1 cellular context compared by ENCODE assay signal in genomic region chr18:35526476-35527120, GRCh38.
TF ChIP-seq lines count a peak whose summit lies in the region.

No MANE protein-coding gene starts in this region.

TF ChIP-seq in GM23338, 12 proteins besides CTCF, POLR2A, EP300 and RAD21 (continued from another document):
- no peak for TF ChIP-seq ZNF462 (CRISPR knock-in tag; IDR thresholded peaks at IDR 0.05)
- TF ChIP-seq NANOG (IDR thresholded peaks at IDR 0.05; ENCODE audit: borderline replicate concordance): no peak
- TF ChIP-seq JUNB (IDR thresholded peaks at IDR 0.05; ENCODE audit: unreplicated experiment): no peak
- no peak for TF ChIP-seq ZNF114 (CRISPR knock-in tag; IDR thresholded peaks at IDR 0.05)
- no peak for TF ChIP-seq STAT1 (IDR thresholded peaks at IDR 0.05; ENCODE audit: unreplicated experiment)
- no peak for TF ChIP-seq EZH2phosphoT487 (IDR thresholded peaks at IDR 0.05; ENCODE audit: unreplicated experiment)
- no peak for TF ChIP-seq EZH2 (IDR thresholded peaks at IDR 0.05; ENCODE audit: low read depth, unreplicated experiment)
- TF ChIP-seq ZNF331 (CRISPR knock-in tag; IDR thresholded peaks at IDR 0.05; ENCODE audit: low read depth): no peak
